ENCODE assay signal across 8 cellular contexts in the genomic region with DNA sequence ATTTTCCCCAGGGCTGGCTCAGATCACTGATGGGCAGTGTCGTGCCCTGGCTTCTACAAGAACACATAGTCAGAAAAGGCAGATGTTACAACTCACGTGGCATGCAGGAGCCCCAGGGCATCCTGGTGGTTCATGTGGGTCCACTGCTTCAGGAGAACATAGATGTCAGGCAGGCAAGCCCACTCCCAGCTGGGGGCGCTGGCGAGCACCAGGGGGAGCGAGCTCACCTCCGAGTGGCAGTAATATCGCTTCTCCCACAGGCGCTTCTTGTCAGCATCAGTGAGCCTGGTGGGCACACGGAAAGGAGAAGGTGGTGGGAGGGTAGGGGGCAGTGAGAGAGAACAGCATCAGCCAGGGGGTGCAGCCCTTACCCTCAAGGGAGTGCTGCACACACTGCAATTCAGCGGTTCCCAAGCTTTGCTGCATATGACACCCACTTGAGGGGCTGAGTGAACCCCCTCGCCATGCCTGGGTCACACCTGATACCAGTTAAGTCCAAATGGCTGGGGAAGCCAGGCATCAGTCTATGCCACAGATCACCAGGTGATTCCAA.
DNase-seq lines count a peak whose midpoint lies in the region; ATAC-seq and TF ChIP-seq lines count a peak whose summit lies in the region.

No MANE protein-coding gene starts in this region.

- peak; percentile 56 for DNase-seq in GM10248 (ENCODE audit: extremely low spot score)
- DNase-seq in NCI-H1048 (lab: John Stamatoyannopoulos, UW): peak; percentile 30
- DNase-seq in activated CD4-positive, alpha-beta T cell treated with anti-CD3 and anti-CD28 coated beads, Interleukin-2, amount 50 U/mL, for 48 hours: peak; percentile 66 to 76
- no peak for DNase-seq in epithelial cell of esophagus (ENCODE audit: low read depth)
- DNase-seq in stimulated activated CD4-positive, alpha-beta T cell treated with anti-CD3 and anti-CD28 coated beads, Interleukin-2, amount 100 ng/mL, for 24 hours: peak; percentile 55 to 66
- DNase-seq in NCI-H187 treated with DMSO at 0.1 percent for 48 hours (lab: John Stamatoyannopoulos, UW): no peak

- no peak overlapping the region for H3K4me3 ChIP-seq in epithelial cell of esophagus (ENCODE audit: low read length)

- CTCF ChIA-PET in GM10248 (lab: Yijun Ruan, JAX): interaction anchor here (0.7 to 43.1 kb wide), 20 partner anchors 6 to 496 kb away, joined by 3 to 1775 read pairs (median 4); a partner anchor contains a TSS

- TF ChIP-seq CTCF in 22Rv1 (IDR thresholded peaks at IDR 0.05): peak; percentile 96
- TF ChIP-seq CTCF in GM10248 (IDR thresholded peaks at IDR 0.05; ENCODE audit: control extremely low read depth, extremely low read depth, low read depth, missing control alignments): peak; percentile 61
- peak; percentile 41 for TF ChIP-seq CTCF in epithelial cell of esophagus (IDR thresholded peaks at IDR 0.05; ENCODE audit: insufficient read depth, low read depth, low read length, missing control alignments)

- no peak overlapping the region for H3K27ac ChIP-seq in 22Rv1

- no peak for ATAC-seq in HG03025 (IDR thresholded peaks at IDR 0.05; ENCODE audit: low FRiP score, unreplicated experiment)

- POLR2A ChIA-PET in GM10248 (lab: Yijun Ruan, JAX): no interaction called here

Comparison
In these comparisons a context has a peak if more than half of its experiments do, and no peak if none do; other contexts are left out.
1. CTCF ChIP-seq: peak in every context shown above with its lines; median percentile 96 in 22Rv1; 61 in GM10248; 41 in epithelial cell of esophagus.
2. DNase-seq: peak in GM10248 (single experiment), NCI-H1048 (single experiment), activated CD4-positive, alpha-beta T cell treated with anti-CD3 and anti-CD28 coated beads, Interleukin-2, amount 50 U/mL, for 48 hours (2 of 2) and stimulated activated CD4-positive, alpha-beta T cell treated with anti-CD3 and anti-CD28 coated beads, Interleukin-2, amount 100 ng/mL, for 24 hours (2 of 2); none in epithelial cell of esophagus (single experiment) and NCI-H187 treated with DMSO at 0.1 percent for 48 hours (single experiment).